Comparison of ENCODE assay signal across 8 cellular contexts in the genomic region with DNA sequence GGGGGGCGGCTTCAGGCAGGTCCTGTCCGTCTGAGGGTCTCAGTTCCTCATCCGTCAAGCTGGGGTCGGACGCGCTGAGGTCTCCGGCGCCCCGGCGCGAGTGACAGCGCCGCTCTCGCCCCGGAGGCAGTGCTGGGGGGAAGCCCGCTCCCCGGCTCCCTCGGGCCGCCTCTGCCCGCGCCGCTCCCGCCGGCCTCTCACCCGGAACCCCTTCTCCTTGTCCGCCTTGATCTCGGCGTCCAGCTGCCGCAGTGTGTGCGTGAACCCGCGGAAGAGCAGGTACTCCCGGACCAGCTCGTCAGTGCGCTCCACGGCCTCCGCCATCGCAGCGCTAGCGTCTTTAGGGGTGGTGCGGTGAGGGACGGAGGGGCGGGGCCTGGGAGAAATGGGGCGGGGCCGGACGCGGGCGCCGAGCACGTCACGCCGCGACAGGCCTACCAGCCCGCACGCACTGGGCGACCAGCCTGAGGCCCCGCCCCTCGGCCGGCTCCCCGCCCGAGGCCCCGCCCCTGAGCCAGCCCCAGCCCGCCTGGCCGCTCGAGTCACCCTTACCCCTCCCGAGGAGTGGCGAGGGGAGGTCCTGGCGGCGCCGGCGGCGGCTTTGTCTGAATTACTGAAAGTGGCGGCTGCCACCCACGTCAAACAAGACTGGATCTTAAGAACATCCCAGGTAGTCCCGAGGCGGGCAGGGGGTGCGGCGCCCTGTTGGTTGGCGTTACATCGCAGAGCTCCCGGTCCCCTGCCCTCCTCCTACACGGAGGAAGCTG. TPM values are rescaled to one million over a fixed set of nuclear protein-coding genes. Genes with fewer than 3 reads are reported as not detected.
DNase-seq lines count a peak whose midpoint lies in the region; ATAC-seq lines count a peak whose summit lies in the region.

A gene (minus strand): TSS at position 348 of the 767 bp plus-strand sequence. CDS start 24 bp downstream, at position 324.

- no peaks in the 10 kb centered on the region for H3K27me3 ChIP-seq in mucosa of rectum (ENCODE audit: control insufficient read depth in 2 of 2, insufficient read depth in 2 of 2, low read length in 2 of 2)

- H3K4me1 ChIP-seq in mucosa of rectum (ENCODE audit: control insufficient read depth in 2 of 2, insufficient read depth in 2 of 2, low read length in 2 of 2) = peaks cover 5% of the 10 kb centered on the region in 2 donors

- H3K4me3 ChIP-seq in Jurkat, Clone E6-1 (ENCODE audit: low read length) = peak within 1 kb of the TSS; percentile 79
- H3K4me3 ChIP-seq in mucosa of rectum (ENCODE audit: low read length in 2 of 2) = peak within 1 kb of the TSS; percentile 83 to 87

- H3K9ac ChIP-seq in mucosa of rectum (ENCODE audit: low read depth in 1 of 2, low read length in 2 of 2) = peak within 1 kb of the TSS; percentile 86 to 92

- ATAC-seq in GM21717 (IDR thresholded peaks at IDR 0.05; ENCODE audit: unreplicated experiment) = peak; percentile 83

- DNase-seq in DMS53 (lab: John Stamatoyannopoulos, UW) (peak; percentile 97), OCI-M2 (lab: John Stamatoyannopoulos, UW; ENCODE audit: unreplicated experiment) (peak; percentile 94), activated T-cell treated with anti-CD3 and anti-CD28 coated beads for 4 hours (peak; percentile 96), epithelial cell of prostate (ENCODE audit: low read depth, low spot score) (peak; percentile 37)
- DNase-seq in Jurkat, Clone E6-1 (ENCODE audit: low read depth, low spot score) = peak; percentile 79
- DNase-seq in stimulated activated CD8-positive, alpha-beta memory T cell treated with anti-CD3 and anti-CD28 coated beads, Interleukin-4, amount 100 ng/mL, for 48 hours = peak; percentile 96

- no peaks in the 10 kb centered on the region for H3K36me3 ChIP-seq in mucosa of rectum (ENCODE audit: control insufficient read depth in 2 of 2, insufficient read depth in 2 of 2, low read length in 2 of 2)

- peak within 1 kb of the TSS; percentile 67 for H3K27ac ChIP-seq in epithelial cell of prostate
- H3K27ac ChIP-seq in mucosa of rectum (ENCODE audit: low read depth in 2 of 2, low read length in 2 of 2) = peak within 1 kb of the TSS; percentile 78 to 87

- no peaks in the 10 kb centered on the region for H3K9me3 ChIP-seq in mucosa of rectum (ENCODE audit: control insufficient read depth in 2 of 2, low read length in 2 of 2)

RNA-seq across cellular contexts. Expression of the gene that starts here (rescaled TPM):
- 16.3 TPM for polyA plus RNA-seq in Jurkat, Clone E6-1 (2012; ENCODE audit: insufficient read depth, insufficient read length)

Comparison
In these comparisons a context has a peak if more than half of its experiments do, and no peak if none do; other contexts are left out.
1. Peak in every context shown above with its lines: DNase-seq, ATAC-seq, H3K4me3 ChIP-seq and H3K27ac ChIP-seq.
2. DNase-seq: peak in every context shown above with its lines; median percentile 97 in DMS53; 96 in activated T-cell treated with anti-CD3 and anti-CD28 coated beads for 4 hours; 96 in stimulated activated CD8-positive, alpha-beta memory T cell treated with anti-CD3 and anti-CD28 coated beads, Interleukin-4, amount 100 ng/mL, for 48 hours; 94 in OCI-M2; 79 in Jurkat, Clone E6-1; 37 in epithelial cell of prostate.